8 cellular contexts compared by ENCODE assay signal in genomic region chr9:98998441-98999151, GRCh38. TPM values are rescaled to one million over a fixed set of nuclear protein-coding genes. Genes with fewer than 3 reads are reported as not detected.
A peak's percentile ranks its signal among the peaks of the same experiment; 100 is the strongest.
DNase-seq lines count a peak whose midpoint lies in the region; ATAC-seq and TF ChIP-seq lines count a peak whose summit lies in the region.

No MANE protein-coding gene starts in this region.

- TF ChIP-seq CTCF in SK-N-SH (IDR thresholded peaks at IDR 0.05): peak; percentile 86

- intact Hi-C loops in right cardiac atrium (cut with DNase I): loop anchor here in 3 of 4 donors (5.0 kb wide), 2 partner anchors 136 to 144 kb away; no protein-coding TSS in a partner anchor

- CTCF ChIA-PET in SK-N-SH (lab: Yijun Ruan, JAX): interaction anchor here (0.6 to 11.4 kb wide), 40 partner anchors 8 to 300 kb away, joined by 3 to 131 read pairs (median 3); no protein-coding TSS in a partner anchor

- H3K4me3 ChIP-seq in SK-N-SH (ENCODE audit: low read depth in 2 of 2, low read length in 1 of 2): peak overlapping the region in 1 of 2 experiments; percentile 27; a peak in 1 of 4 replicates
- no peak overlapping the region for H3K4me3 ChIP-seq in right cardiac atrium (ENCODE audit: low read length)

- peaks cover 0 to 6% of the 10 kb centered on the region in 2 experiments; a peak in 1 of 4 replicates for H3K4me1 ChIP-seq in SK-N-SH (ENCODE audit: control insufficient read depth in 1 of 2, insufficient read depth in 2 of 2, low read depth in 1 of 2, low read length in 1 of 2)
- peaks cover 7% of the 10 kb centered on the region for H3K4me1 ChIP-seq in right cardiac atrium (ENCODE audit: control insufficient read depth, insufficient read depth, low read length)

- no peaks in the 10 kb centered on the region for H3K36me3 ChIP-seq in SK-N-SH (replicated peaks in 1 of 2; ENCODE audit: control insufficient read depth in 1 of 2, insufficient read depth in 2 of 2, low read length in 1 of 2)

- no peak overlapping the region for H3K9ac ChIP-seq in SK-N-SH

- no peak overlapping the region for H3K4me2 ChIP-seq in SK-N-SH

- no peak overlapping the region for H3K27ac ChIP-seq in SK-N-SH (ENCODE audit: low read depth in 2 of 2, low read length in 1 of 2)
- H3K27ac ChIP-seq in right cardiac atrium (ENCODE audit: low read length): peak overlapping the region; percentile 54

- ATAC-seq in HG03175 (IDR thresholded peaks at IDR 0.05; ENCODE audit: unreplicated experiment) (peak; percentile 67), right cardiac atrium (peak; percentile 86 to 88), GM19397 (IDR thresholded peaks at IDR 0.05; ENCODE audit: unreplicated experiment) (no peak)

- no peaks in the 10 kb centered on the region for H3K79me2 ChIP-seq in SK-N-SH (ENCODE audit: insufficient read depth)

- H3K9me2 ChIP-seq in SK-N-SH: no peaks in the 10 kb centered on the region

- 29% methylated on average over 18 of the region's 19 CpGs for WGBS in SK-N-SH (ENCODE audit: low lambda C conversion rate)
- 5% methylated on average over 19 of the region's 19 CpGs for WGBS in right cardiac atrium

- no peak for TF ChIP-seq EP300 in SK-N-SH (IDR thresholded peaks at IDR 0.05; ENCODE audit: borderline replicate concordance in 1 of 2, low read depth in 1 of 2, low read length in 1 of 2)

- H2AFZ ChIP-seq in SK-N-SH (ENCODE audit: low read depth): no peak overlapping the region

- H4K20me1 ChIP-seq in SK-N-SH (ENCODE audit: insufficient read depth): no peaks in the 10 kb centered on the region

- no peaks in the 10 kb centered on the region for H3K9me3 ChIP-seq in SK-N-SH
- no peaks in the 10 kb centered on the region for H3K9me3 ChIP-seq in right cardiac atrium (ENCODE audit: control insufficient read depth, low read length)

- H3F3A ChIP-seq in SK-N-SH (replicated peaks; ENCODE audit: insufficient read depth): no peaks in the 10 kb centered on the region

- H3K27me3 ChIP-seq in SK-N-SH (ENCODE audit: insufficient read depth) (no peaks in the 10 kb centered on the region), right cardiac atrium (ENCODE audit: control insufficient read depth, insufficient read depth) (no peaks in the 10 kb centered on the region)

- peak; percentile 73 for TF ChIP-seq RAD21 in SK-N-SH (IDR thresholded peaks at IDR 0.05; ENCODE audit: low read length)

- POLR2A ChIA-PET in SK-N-SH (lab: Yijun Ruan, JAX): no interaction called here

- DNase-seq in NCI-H1417 (lab: John Stamatoyannopoulos, UW) (peak; percentile 2 to 53 (median 34)), NCI-H1417 treated with DMSO at 0.1 percent for 48 hours (lab: John Stamatoyannopoulos, UW) (no peak), SK-N-SH (peak; percentile 87), amygdala (lab: John Stamatoyannopoulos, UW) (peak in 49 of 56 donors; percentile 10 to 82 (median 50)), right cardiac atrium (peak; percentile 91 to 95 (median 95)), renal cortical epithelial cell (ENCODE audit: low read depth) (peak; percentile 27)

TF ChIP-seq in SK-N-SH, 30 proteins besides CTCF, POLR2A, EP300 and RAD21:
- peak; percentile 90 for TF ChIP-seq SMC3 (IDR thresholded peaks at IDR 0.05; ENCODE audit: low read depth, low read length)
- TF ChIP-seq, protein P1, sequence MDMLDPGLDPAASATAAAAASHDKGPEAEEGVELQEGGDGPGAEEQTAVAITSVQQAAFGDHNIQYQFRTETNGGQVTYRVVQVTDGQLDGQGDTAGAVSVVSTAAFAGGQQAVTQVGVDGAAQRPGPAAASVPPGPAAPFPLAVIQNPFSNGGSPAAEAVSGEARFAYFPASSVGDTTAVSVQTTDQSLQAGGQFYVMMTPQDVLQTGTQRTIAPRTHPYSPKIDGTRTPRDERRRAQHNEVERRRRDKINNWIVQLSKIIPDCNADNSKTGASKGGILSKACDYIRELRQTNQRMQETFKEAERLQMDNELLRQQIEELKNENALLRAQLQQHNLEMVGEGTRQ (IDR thresholded peaks at IDR 0.05; ENCODE audit: borderline replicate concordance, low read depth, low read length): no peak
- no peak for TF ChIP-seq FOSL2 (IDR thresholded peaks at IDR 0.05; ENCODE audit: borderline replicate concordance, low read depth)

RNA-seq across cellular contexts. Expression of gene COL15A1, which starts 54.9 kb away (rescaled TPM):
- polyA plus RNA-seq in SK-N-SH (2012; rRNA removed) (0.76 and 0.84 TPM in 2 replicates), right cardiac atrium (22.5 TPM)
- 0.55 and 0.72 TPM in 2 replicates for polyA plus RNA-seq in SK-N-SH (2012; cell fraction: cytosol; rRNA removed)
- polyA plus RNA-seq in SK-N-SH (2012; cell fraction: nucleus; rRNA removed): 1.3 and 2.5 TPM in 2 replicates
- total RNA-seq in right cardiac atrium (10 to 100 TPM; 34.7 to 87.1 (median 63.5) TPM), renal cortical epithelial cell (0.05 and 0.35 TPM in 2 replicates)

Comparison
In these comparisons a context has a peak if more than half of its experiments do, and no peak if none do; other contexts are left out.
1. RNA of gene COL15A1, which starts 54.9 kb away (total RNA-seq): 34.7 to 87.1 TPM in right cardiac atrium; 0.05 to 0.35 TPM in renal cortical epithelial cell; every median in the first group is over 10 times any median in the second.